In the genomic region with DNA sequence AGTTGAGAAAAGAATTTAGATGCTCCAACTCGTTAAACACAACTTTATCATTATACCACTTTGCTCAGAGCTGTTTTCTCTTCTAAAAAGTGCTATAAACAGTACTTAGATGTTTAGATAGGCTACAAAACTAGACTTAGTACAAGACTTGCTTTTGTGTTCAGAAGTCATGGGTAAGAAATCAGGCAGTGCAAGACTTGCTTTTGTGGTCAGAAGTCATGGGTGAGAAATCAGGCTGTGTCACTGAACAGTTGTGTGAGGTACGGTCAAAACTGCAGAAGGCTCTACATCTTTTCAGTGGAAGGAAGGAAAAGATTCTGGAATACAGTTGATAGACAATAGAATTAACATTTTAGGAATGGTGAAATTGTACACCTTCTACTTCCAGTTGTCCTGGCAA, we compare ENCODE assay signal across 20 cellular contexts.
"Had no signal": no experiment of that assay in that cellular context is flagged by ENCODE, and none has a peak within 500 bp of the region (broad histone marks: within the 10 kb centered on the region; RNA-seq: fewer than 3 reads in every experiment).

No MANE protein-coding gene starts in this region.

- H3K36me3 ChIP-seq: SJCRH30 had no signal

- H3K4me3 ChIP-seq: SJCRH30 had no signal

- H3K4me1 ChIP-seq: SJCRH30 had no signal

- H3K27ac ChIP-seq: RWPE1, SJCRH30 had no signal

- H3K9me3 ChIP-seq: SJCRH30 had no signal

- DNase-seq: KBM-7, MV-4-11, NCI-H1048, NCI-H1105, NCI-H1417, NCI-H146, NCI-H1694 treated with DMSO at 0.1 percent for 48 hours, NCI-H1930, NCI-H2081, NCI-H2107, NCI-H2171, NCI-H226, NCI-H446, NCI-H510A, NCI-H524 treated with DMSO at 0.1 percent for 48 hours, NCI-H69, NCI-H774, SHP77, SJCRH30 had no signal
